Comparison of ENCODE assay signal across 9 cellular contexts in genomic region chrX:120452131-120452530, GRCh38. TPM values are rescaled to one million over a fixed set of nuclear protein-coding genes. Genes with fewer than 3 reads are reported as not detected.
DNase-seq lines count a peak whose midpoint lies in the region; ATAC-seq and TF ChIP-seq lines count a peak whose summit lies in the region.
"Had no signal": no experiment of that assay in that cellular context is flagged by ENCODE, and none has a peak within 500 bp of the region (broad histone marks: within the 10 kb centered on the region; RNA-seq: fewer than 3 reads in every experiment).

No MANE protein-coding gene starts in this region.

- WGBS in tibial nerve, 2 donors, result 23 to 32% methylated on average over 3 of the region's 3 CpGs

- POLR2A ChIA-PET in RWPE1 (lab: Yijun Ruan, JAX; ENCODE audit: low non-redundant PET), result no interaction called here

- H3K27me3 Mint-ChIP-seq in Calu3 (ENCODE audit: unreplicated experiment), result no peaks in the 10 kb centered on the region
- H3K27me3 Mint-ChIP-seq: activated naive CD8-positive, alpha-beta T cell had no signal

- ATAC-seq in GM19395 (IDR thresholded peaks at IDR 0.05; ENCODE audit: unreplicated experiment) (peak; percentile 60), foreskin keratinocyte (peak; percentile 25), upper lobe of right lung (no peak), HG02678 (IDR thresholded peaks at IDR 0.05; ENCODE audit: unreplicated experiment) (no peak)

- H3K4me1 ChIP-seq in foreskin keratinocyte (peaks cover 7% of the 10 kb centered on the region), tibial nerve (peaks cover 0 to 6% (median 0%) of the 10 kb centered on the region in 4 donors), upper lobe of right lung (peaks cover 2% of the 10 kb centered on the region)

- TF ChIP-seq EP300 in tibial nerve (IDR thresholded peaks at IDR 0.05), result no peak

- no peak overlapping the region for H3K27ac Mint-ChIP-seq in Calu3 (ENCODE audit: unreplicated experiment)
- H3K27ac Mint-ChIP-seq: activated naive CD8-positive, alpha-beta T cell had no signal

- no peak for TF ChIP-seq POLR2A in tibial nerve (IDR thresholded peaks at IDR 0.05)

- DNase-seq in AG20443 (ENCODE audit: low spot score) (peak; percentile 35), RWPE1 (ENCODE audit: low spot score) (peak; percentile 4), foreskin keratinocyte (no peak), tibial nerve (ENCODE audit: low spot score in 2 of 2) (no peak), upper lobe of right lung (no peak), Calu3 (no peak)

- no peaks in the 10 kb centered on the region for H3K4me1 Mint-ChIP-seq in Calu3 (ENCODE audit: low read depth, unreplicated experiment)

- peaks cover 0 to 9% (median 0%) of the 10 kb centered on the region in 3 donors for H3K36me3 ChIP-seq in tibial nerve
- H3K36me3 ChIP-seq in upper lobe of right lung, result peaks cover 20% of the 10 kb centered on the region

- H3K4me3 ChIP-seq in tibial nerve (no peak overlapping the region), upper lobe of right lung (no peak overlapping the region)

- BruUV-seq in Calu3 (replicated peaks; lab: Mats Ljungman, UMichigan), result no TSS peak

- no peaks in the 10 kb centered on the region for H3K9me3 Mint-ChIP-seq in Calu3 (ENCODE audit: low read depth, unreplicated experiment)

- peaks cover 9% of the 10 kb centered on the region for H3K36me3 Mint-ChIP-seq in Calu3 (ENCODE audit: insufficient read depth, unreplicated experiment)

- H3K27ac ChIP-seq in RWPE1, result no peak overlapping the region
- H3K27ac ChIP-seq in foreskin keratinocyte, result no peak overlapping the region
- no peak overlapping the region for H3K27ac ChIP-seq in tibial nerve
- H3K27ac ChIP-seq in upper lobe of right lung, result no peak overlapping the region

- H3K9me3 ChIP-seq in tibial nerve (no peaks in the 10 kb centered on the region), upper lobe of right lung (no peaks in the 10 kb centered on the region)

- TF ChIP-seq CTCF in RWPE1 (conservative IDR thresholded peaks at IDR 0.05; ENCODE audit: low read depth) (no peak), foreskin keratinocyte (conservative IDR thresholded peaks at IDR 0.05) (peak; percentile 54), tibial nerve (IDR thresholded peaks at IDR 0.05) (peak in 4 of 5 experiments; percentile 21 to 52 (median 32)), upper lobe of right lung (IDR thresholded peaks at IDR 0.05) (no peak), Calu3 (IDR thresholded peaks at IDR 0.05; ENCODE audit: unreplicated experiment) (no peak)

- intact Hi-C loops in upper lobe of right lung (cut with DNase I) (no loop called here), Calu3 (cut with micrococcal nuclease; ENCODE audit: unreplicated experiment) (loop anchor here (2.0 to 10.0 kb wide), 2 partner anchors 71 to 137 kb away; partner anchors contain the start of gene TMEM255A)

- CTCF ChIA-PET in RWPE1 (lab: Yijun Ruan, JAX), result no interaction called here
- CTCF ChIA-PET in Calu3 (lab: Charles Lee), result interaction anchor here (0.6 to 1.2 kb wide), 3 partner anchors 23 to 162 kb away, joined by 3 to 4 read pairs (median 3); no protein-coding TSS in a partner anchor

- H3K27me3 ChIP-seq in foreskin keratinocyte, result no peaks in the 10 kb centered on the region
- no peaks in the 10 kb centered on the region for H3K27me3 ChIP-seq in tibial nerve
- H3K27me3 ChIP-seq in upper lobe of right lung, result no peaks in the 10 kb centered on the region

- no peak overlapping the region for H3K4me3 Mint-ChIP-seq in Calu3 (ENCODE audit: low read depth, unreplicated experiment)
- H3K4me3 Mint-ChIP-seq: activated naive CD8-positive, alpha-beta T cell had no signal

RNA-seq across cellular contexts. Expression of gene LAMP2, which starts 17.0 kb away (rescaled TPM):
- 88.7 and 96.4 TPM in 2 replicates for total RNA-seq in foreskin keratinocyte
- 42.3 and 44.8 TPM in 2 replicates for polyA plus RNA-seq in foreskin keratinocyte
- 100 to 1,000 TPM in 3 of 4 donors, 10 to 100 TPM in 1; 84.9 to 110 (median 106) TPM for total RNA-seq in tibial nerve
- 138 TPM for total RNA-seq in upper lobe of right lung
- total RNA-seq in Calu3 (2022), result 120 and 132 TPM in 2 replicates

Comparison
In these comparisons a context has a peak if more than half of its experiments do, and no peak if none do; other contexts are left out.
1. DNase-seq: peak in AG20443 (single experiment) and RWPE1 (single experiment); none in foreskin keratinocyte (0 of 2), tibial nerve (0 of 2), upper lobe of right lung (single experiment) and Calu3 (single experiment).
2. ATAC-seq: peak in GM19395 (single experiment) and foreskin keratinocyte (single experiment); none in upper lobe of right lung (single experiment) and HG02678 (single experiment).
3. CTCF ChIP-seq: peak in foreskin keratinocyte (single experiment) and tibial nerve (4 of 5); none in RWPE1 (single experiment), upper lobe of right lung (single experiment) and Calu3 (single experiment).